Comparison of ENCODE assay signal across 19 cellular contexts in genomic region chr7:128304212-128304611, GRCh38. TPM values are rescaled to one million over a fixed set of nuclear protein-coding genes. Genes with fewer than 3 reads are reported as not detected.
DNase-seq lines count a peak whose midpoint lies in the region; ATAC-seq and TF ChIP-seq lines count a peak whose summit lies in the region.
"Had no signal": no experiment of that assay in that cellular context is flagged by ENCODE, and none has a peak within 500 bp of the region (broad histone marks: within the 10 kb centered on the region; RNA-seq: fewer than 3 reads in every experiment).

No MANE protein-coding gene starts in this region.

- in situ Hi-C loops in SK-MEL-5 (cut with HindIII; ENCODE audit: low pct_unique_long_range_greater_than_20kb, low sequenced_read_pairs) (no loop called here), KBM-7 (cut with MboI; ENCODE audit: low pct_unique_long_range_greater_than_20kb, low sequenced_read_pairs) (no loop called here)

- H3K27me3 Mint-ChIP-seq in activated CD8-positive, alpha-beta T cell treated with anti-CD3 and anti-CD28 coated beads, Interleukin-2, amount 10 ng/mL, durations not matched to agents 7 days and 5 days (ENCODE audit: low read depth) = no peaks in the 10 kb centered on the region
- H3K27me3 Mint-ChIP-seq in activated CD8-positive, alpha-beta T cell treated with anti-CD3 and anti-CD28 coated beads for 36 hours = no peaks in the 10 kb centered on the region
- H3K27me3 Mint-ChIP-seq: activated naive CD8-positive, alpha-beta T cell had no signal

- H3K27ac Mint-ChIP-seq in activated CD8-positive, alpha-beta T cell treated with anti-CD3 and anti-CD28 coated beads, Interleukin-2, amount 10 ng/mL, durations not matched to agents 7 days and 5 days = peak overlapping the region; percentile 20
- H3K27ac Mint-ChIP-seq in activated CD8-positive, alpha-beta T cell treated with anti-CD3 and anti-CD28 coated beads for 36 hours = no peak overlapping the region
- H3K27ac Mint-ChIP-seq: activated naive CD8-positive, alpha-beta T cell; endodermal cell; GM23338; neural progenitor cell had no signal

- H3K4me3 Mint-ChIP-seq in activated CD8-positive, alpha-beta T cell treated with anti-CD3 and anti-CD28 coated beads, Interleukin-2, amount 10 ng/mL, durations not matched to agents 7 days and 5 days = no peak overlapping the region
- no peak overlapping the region for H3K4me3 Mint-ChIP-seq in activated CD8-positive, alpha-beta T cell treated with anti-CD3 and anti-CD28 coated beads for 36 hours
- H3K4me3 Mint-ChIP-seq: activated naive CD8-positive, alpha-beta T cell; endodermal cell; GM23338; immature natural killer cell; neural progenitor cell had no signal

- POLR2A ChIA-PET in activated CD8-positive, alpha-beta T cell treated with anti-CD3 and anti-CD28 coated beads, Interleukin-2, amount 10 ng/mL, durations not matched to agents 7 days and 5 days (lab: Charles Lee) = no interaction called here
- POLR2A ChIA-PET in activated CD8-positive, alpha-beta T cell treated with anti-CD3 and anti-CD28 coated beads for 36 hours (lab: Charles Lee) = no interaction called here

- no peak for DNase-seq in activated CD8-positive, alpha-beta T cell treated with anti-CD3 and anti-CD28 coated beads, Interleukin-2, amount 10 ng/mL, durations not matched to agents 7 days and 5 days
- DNase-seq in activated CD8-positive, alpha-beta T cell treated with anti-CD3 and anti-CD28 coated beads for 36 hours = no peak
- DNase-seq in SK-MEL-5 (ENCODE audit: low read depth, low spot score) (peak; percentile 74), foreskin melanocyte (peak; percentile 92), KBM-7 (no peak), NCI-H2107 (lab: John Stamatoyannopoulos, UW) (no peak)
- no peak for DNase-seq in activated CD8-positive, alpha-beta memory T cell treated with anti-CD3 and anti-CD28 coated beads, Interleukin-2, amount 50 U/mL, for 4 hours
- DNase-seq: endodermal cell; immature natural killer cell; IMR-90; left ventricle myocardium superior; NCI-H1436 treated with DMSO at 0.1 percent for 48 hours; Peyer's patch; stimulated activated CD4-positive, alpha-beta T cell treated with anti-CD3 and anti-CD28 coated beads, Interleukin-4, amount 100 ng/mL, for 4 hours; T1000 had no signal

- no peaks in the 10 kb centered on the region for H3K4me1 Mint-ChIP-seq in activated CD8-positive, alpha-beta T cell treated with anti-CD3 and anti-CD28 coated beads, Interleukin-2, amount 10 ng/mL, durations not matched to agents 7 days and 5 days (ENCODE audit: low read depth)
- H3K4me1 Mint-ChIP-seq in activated CD8-positive, alpha-beta T cell treated with anti-CD3 and anti-CD28 coated beads for 36 hours (ENCODE audit: low read depth) = no peaks in the 10 kb centered on the region

- CTCF ChIA-PET in activated CD8-positive, alpha-beta T cell treated with anti-CD3 and anti-CD28 coated beads, Interleukin-2, amount 10 ng/mL, durations not matched to agents 7 days and 5 days (lab: Charles Lee) = no interaction called here
- CTCF ChIA-PET in activated CD8-positive, alpha-beta T cell treated with anti-CD3 and anti-CD28 coated beads for 36 hours (lab: Charles Lee) = no interaction called here

- peaks cover 42% of the 10 kb centered on the region for H3K36me3 Mint-ChIP-seq in activated CD8-positive, alpha-beta T cell treated with anti-CD3 and anti-CD28 coated beads, Interleukin-2, amount 10 ng/mL, durations not matched to agents 7 days and 5 days (ENCODE audit: low read depth)
- peaks cover 25% of the 10 kb centered on the region for H3K36me3 Mint-ChIP-seq in activated CD8-positive, alpha-beta T cell treated with anti-CD3 and anti-CD28 coated beads for 36 hours (ENCODE audit: low read depth)

- intact Hi-C loops in activated CD8-positive, alpha-beta T cell treated with anti-CD3 and anti-CD28 coated beads for 36 hours (cut with micrococcal nuclease) = no loop called here

- no peak for TF ChIP-seq CTCF in activated CD8-positive, alpha-beta T cell treated with anti-CD3 and anti-CD28 coated beads for 36 hours (IDR thresholded peaks at IDR 0.05)

- ATAC-seq in activated CD8-positive, alpha-beta T cell treated with anti-CD3 and anti-CD28 coated beads, Interleukin-2, amount 10 ng/mL, durations not matched to agents 7 days and 5 days = no peak
- ATAC-seq in activated CD8-positive, alpha-beta T cell treated with anti-CD3 and anti-CD28 coated beads for 36 hours = no peak
- ATAC-seq: GM23338, left ventricle myocardium superior had no signal

- H3K9me3 Mint-ChIP-seq in activated CD8-positive, alpha-beta T cell treated with anti-CD3 and anti-CD28 coated beads, Interleukin-2, amount 10 ng/mL, durations not matched to agents 7 days and 5 days (ENCODE audit: insufficient read depth) = no peaks in the 10 kb centered on the region
- no peaks in the 10 kb centered on the region for H3K9me3 Mint-ChIP-seq in activated CD8-positive, alpha-beta T cell treated with anti-CD3 and anti-CD28 coated beads for 36 hours
- H3K9me3 Mint-ChIP-seq: endodermal cell, GM23338, immature natural killer cell, neural progenitor cell had no signal

- H3K27ac ChIP-seq in temporal lobe (ENCODE audit: low read depth, low read length) = peak overlapping the region; percentile 13
- H3K27ac ChIP-seq: neural progenitor cell, Peyer's patch had no signal

RNA-seq across cellular contexts. Expression of gene RBM28, which starts 39.5 kb away (rescaled TPM):
- 10 to 100 TPM; 40.4 to 43.3 TPM for total RNA-seq in activated CD8-positive, alpha-beta T cell treated with anti-CD3 and anti-CD28 coated beads, Interleukin-2, amount 10 ng/mL, durations not matched to agents 7 days and 5 days
- 10 to 100 TPM; 55.3 to 55.6 TPM for total RNA-seq in activated CD8-positive, alpha-beta T cell treated with anti-CD3 and anti-CD28 coated beads for 36 hours
- total RNA-seq in SK-MEL-5 (2014; rRNA removed; shearing (Covaris generic)) = 51.5 and 52.7 TPM in 2 replicates
- 55.1 and 55.7 TPM in 2 replicates for polyA plus RNA-seq in SK-MEL-5 (2015; cell fraction: cytosol; rRNA removed)
- 290 and 296 TPM in 2 replicates for polyA plus RNA-seq in SK-MEL-5 (2015; cell fraction: nucleus; rRNA removed)
- total RNA-seq in temporal lobe = 17.7 TPM

RNA-seq across cellular contexts. Expression of gene PRRT4, which starts 57.3 kb away (rescaled TPM):
- under 1 TPM in 1 of 2 experiments, not detected in 1; 0.16 TPM for total RNA-seq in activated CD8-positive, alpha-beta T cell treated with anti-CD3 and anti-CD28 coated beads, Interleukin-2, amount 10 ng/mL, durations not matched to agents 7 days and 5 days
- total RNA-seq in activated CD8-positive, alpha-beta T cell treated with anti-CD3 and anti-CD28 coated beads for 36 hours = under 1 TPM; 0.20 to 0.69 TPM
- total RNA-seq in SK-MEL-5 (2014; rRNA removed; shearing (Covaris generic)) = 0.37 and 0.85 TPM in 2 replicates
- polyA plus RNA-seq in SK-MEL-5 (2015; cell fraction: cytosol; rRNA removed) = 3.1 and 4.1 TPM in 2 replicates
- polyA plus RNA-seq in SK-MEL-5 (2015; cell fraction: nucleus; rRNA removed) = 10.4 and 19.5 TPM in 2 replicates
- 3.7 TPM for total RNA-seq in temporal lobe
- total RNA-seq: IMR-90 had no signal
- polyA plus RNA-seq: IMR-90 had no signal

Comparison
In these comparisons a context has a peak if more than half of its experiments do, and no peak if none do; other contexts are left out.
1. DNase-seq: peak in SK-MEL-5 (single experiment) and foreskin melanocyte (single experiment); none in activated CD8-positive, alpha-beta T cell treated with anti-CD3 and anti-CD28 coated beads, Interleukin-2, amount 10 ng/mL, durations not matched to agents 7 days and 5 days (single experiment), activated CD8-positive, alpha-beta T cell treated with anti-CD3 and anti-CD28 coated beads for 36 hours (single experiment), KBM-7 (single experiment), activated CD8-positive, alpha-beta memory T cell treated with anti-CD3 and anti-CD28 coated beads, Interleukin-2, amount 50 U/mL, for 4 hours (single experiment) and NCI-H2107 (single experiment).